16 cellular contexts compared by ENCODE assay signal in the genomic region with DNA sequence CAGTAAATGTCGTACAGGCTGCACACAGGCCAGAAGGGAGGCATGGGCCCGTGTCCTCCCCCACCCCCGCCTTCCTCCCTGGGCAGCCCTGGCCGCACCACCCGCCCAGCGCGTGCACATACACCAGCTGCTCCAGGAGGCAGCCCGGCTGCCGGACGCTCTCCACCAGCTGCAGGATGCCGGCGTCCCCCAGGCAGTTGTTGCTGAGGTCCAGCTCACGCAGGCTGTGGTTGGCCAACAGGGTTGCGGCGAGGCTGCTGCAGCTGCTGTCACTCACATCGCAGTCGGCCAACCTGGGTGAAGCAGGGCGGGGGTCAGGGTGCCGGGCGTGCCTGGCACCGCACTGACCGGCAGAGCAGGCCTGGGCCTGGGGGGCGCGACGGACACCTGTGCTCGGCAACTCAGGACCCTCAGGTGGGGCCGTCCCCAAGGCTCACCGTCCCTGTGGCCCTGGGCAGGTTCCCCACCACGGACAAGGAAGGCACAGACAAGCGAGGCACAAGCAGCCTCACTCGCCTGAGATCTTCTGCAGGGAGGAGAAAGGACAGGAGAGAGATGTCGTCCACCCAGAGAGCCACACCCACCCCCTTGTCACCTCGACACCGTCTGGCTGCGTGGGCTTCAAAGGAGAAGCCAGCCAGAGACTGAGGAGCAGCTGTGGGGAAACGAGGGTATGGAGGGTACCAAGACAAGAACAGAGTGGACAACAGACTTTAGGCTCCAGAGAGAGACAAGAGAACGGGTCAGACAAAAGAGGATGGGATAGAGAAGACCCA. TPM values are rescaled to one million over a fixed set of nuclear protein-coding genes. Genes with fewer than 3 reads are reported as not detected.
DNase-seq lines count a peak whose midpoint lies in the region; ATAC-seq and TF ChIP-seq lines count a peak whose summit lies in the region.
"Had no signal": no experiment of that assay in that cellular context is flagged by ENCODE, and none has a peak within 500 bp of the region (broad histone marks: within the 10 kb centered on the region; RNA-seq: fewer than 3 reads in every experiment).

No MANE protein-coding gene starts in this region.

- no peaks in the 10 kb centered on the region for H3K4me1 Mint-ChIP-seq in Caco-2 (ENCODE audit: low read depth, unreplicated experiment)
- peaks cover 4% of the 10 kb centered on the region for H3K4me1 Mint-ChIP-seq in activated naive CD4-positive, alpha-beta T cell treated with anti-CD3 and anti-CD28 coated beads for 36 hours (ENCODE audit: low read depth)

- H3K23ac ChIP-seq in trophoblast cell (ENCODE audit: low read length): no peak overlapping the region

- no peak for TF ChIP-seq CTCF in Caco-2 (IDR thresholded peaks at IDR 0.05; ENCODE audit: insufficient read depth in 1 of 2, low read depth in 1 of 2, low read length in 1 of 2, severe bottlenecking in 1 of 2, unreplicated experiment in 1 of 2)

- POLR2A ChIA-PET in Caco-2 (lab: Charles Lee): no interaction called here

- H3K4me1 ChIP-seq in Caco-2 (no peaks in the 10 kb centered on the region), trophoblast cell (ENCODE audit: control insufficient read depth in 1 of 2, insufficient read depth in 2 of 2, low read length in 2 of 2) (no peaks in the 10 kb centered on the region)
- H3K4me1 ChIP-seq: breast epithelium had no signal

- H3K9me3 ChIP-seq in Caco-2 (no peaks in the 10 kb centered on the region), trophoblast cell (ENCODE audit: insufficient read depth, low read depth, low read length) (peaks cover 14% of the 10 kb centered on the region)
- H3K9me3 ChIP-seq: breast epithelium had no signal

- H2BK120ac ChIP-seq in trophoblast cell (ENCODE audit: insufficient read depth, low read length, poor library complexity): no peak overlapping the region

- H4K8ac ChIP-seq in trophoblast cell (ENCODE audit: low read depth, low read length): no peak overlapping the region

- no peak overlapping the region for H3K4me3 Mint-ChIP-seq in Caco-2 (ENCODE audit: unreplicated experiment)
- no peak overlapping the region for H3K4me3 Mint-ChIP-seq in activated naive CD4-positive, alpha-beta T cell treated with anti-CD3 and anti-CD28 coated beads for 36 hours

- BruUV-seq in Caco-2 (replicated peaks; lab: Mats Ljungman, UMichigan): no TSS peak

- H3K4me2 ChIP-seq in trophoblast cell (ENCODE audit: low read length): no peak overlapping the region

- intact Hi-C loops in Caco-2 (cut with micrococcal nuclease; ENCODE audit: unreplicated experiment): no loop called here
- intact Hi-C loops in activated naive CD4-positive, alpha-beta T cell treated with anti-CD3 and anti-CD28 coated beads for 36 hours (cut with micrococcal nuclease): no loop called here

- H3K79me2 ChIP-seq in trophoblast cell (ENCODE audit: control insufficient read depth, insufficient read depth, low read length, poor library complexity): no peaks in the 10 kb centered on the region

- H3K27ac Mint-ChIP-seq in Caco-2 (ENCODE audit: unreplicated experiment): peak overlapping the region; percentile 71
- H3K27ac Mint-ChIP-seq in activated naive CD4-positive, alpha-beta T cell treated with anti-CD3 and anti-CD28 coated beads for 36 hours: no peak overlapping the region
- H3K27ac Mint-ChIP-seq: activated T-helper 2 cell treated with anti-CD3 and anti-CD28 coated beads, Interferon-gamma antibody, Interleukin-2, Interleukin-4, amounts not matched to agents 10 μg/mL and 5 μg/mL and 100 μg/mL, durations not matched to agents 14 hours and 24 hours and 36 hours had no signal

- no peak overlapping the region for H4K12ac ChIP-seq in trophoblast cell (ENCODE audit: low read depth, low read length)

- no peak overlapping the region for H3K9ac ChIP-seq in trophoblast cell (ENCODE audit: low read length)

- H4K91ac ChIP-seq in trophoblast cell (ENCODE audit: low read depth, low read length): no peak overlapping the region

- whole genome bisulfite sequencing in trophoblast cell (ENCODE audit: extremely low coverage, insufficient coverage, insufficient read length): no CpG with 5 or more reads among the region's 37 CpGs

- ATAC-seq in HG02623 (IDR thresholded peaks at IDR 0.05; ENCODE audit: unreplicated experiment): no peak

- no peak overlapping the region for H2BK12ac ChIP-seq in trophoblast cell (ENCODE audit: low read length)

- CTCF ChIA-PET in Caco-2 (lab: Charles Lee): no interaction called here
- CTCF ChIA-PET in activated naive CD4-positive, alpha-beta T cell treated with anti-CD3 and anti-CD28 coated beads for 36 hours (lab: Charles Lee): no interaction called here

- H3K27ac ChIP-seq in trophoblast cell (ENCODE audit: low read depth, low read length): no peak overlapping the region
- H3K27ac ChIP-seq: breast epithelium had no signal

- no peak for DNase-seq in Caco-2
- peak; percentile 51 for DNase-seq in foreskin melanocyte
- DNase-seq in trophoblast cell: no peak
- DNase-seq in NCI-H1092 treated with DMSO at 0.1 percent for 48 hours (lab: John Stamatoyannopoulos, UW): no peak
- no peak for DNase-seq in NCI-H510A treated with DMSO at 0.1 percent for 48 hours (lab: John Stamatoyannopoulos, UW)
- no peak for DNase-seq in activated naive CD4-positive, alpha-beta T cell treated with anti-CD3 and anti-CD28 coated beads for 36 hours
- DNase-seq: activated CD4-positive, alpha-beta T cell treated with anti-CD3 and anti-CD28 coated beads for 48 hours; GF-D8; stimulated activated CD4-positive, alpha-beta T cell treated with anti-CD3 and anti-CD28 coated beads, Interleukin-4, amount 100 ng/mL, for 1 hour; stimulated activated naive CD4-positive, alpha-beta T cell; T-helper 1 cell had no signal

- H3K36me3 ChIP-seq in Caco-2 (ENCODE audit: control insufficient read depth, insufficient read depth, low read length) (peaks cover 7% of the 10 kb centered on the region), trophoblast cell (ENCODE audit: control insufficient read depth in 1 of 2, insufficient read depth in 2 of 2, low read length in 2 of 2) (peaks cover 74 to 79% of the 10 kb centered on the region in 2 experiments)

- no peak overlapping the region for H2BK5ac ChIP-seq in trophoblast cell (ENCODE audit: low read depth, low read length, poor library complexity)

- no peak overlapping the region for H3K14ac ChIP-seq in trophoblast cell (ENCODE audit: low read length)

- H2AK5ac ChIP-seq in trophoblast cell (ENCODE audit: low read length): no peak overlapping the region

- H3K79me1 ChIP-seq in trophoblast cell (ENCODE audit: low read length): no peaks in the 10 kb centered on the region

- H3K4me3 ChIP-seq in Caco-2 (ENCODE audit: low read depth, low read length) (no peak overlapping the region), trophoblast cell (ENCODE audit: low read depth, low read length) (no peak overlapping the region)
- H3K4me3 ChIP-seq: breast epithelium, lung had no signal

- H3K9me3 Mint-ChIP-seq in Caco-2 (ENCODE audit: unreplicated experiment): no peaks in the 10 kb centered on the region
- no peaks in the 10 kb centered on the region for H3K9me3 Mint-ChIP-seq in activated naive CD4-positive, alpha-beta T cell treated with anti-CD3 and anti-CD28 coated beads for 36 hours
- H3K9me3 Mint-ChIP-seq: activated T-helper 2 cell treated with anti-CD3 and anti-CD28 coated beads, Interferon-gamma antibody, Interleukin-2, Interleukin-4, amounts not matched to agents 10 μg/mL and 5 μg/mL and 100 μg/mL, durations not matched to agents 14 hours and 24 hours and 36 hours had no signal

- no peak overlapping the region for H2AFZ ChIP-seq in trophoblast cell (ENCODE audit: insufficient read depth, low read length, poor library complexity)

- peaks cover 88% of the 10 kb centered on the region for H3K36me3 Mint-ChIP-seq in Caco-2 (ENCODE audit: insufficient read depth, unreplicated experiment)
- H3K36me3 Mint-ChIP-seq in activated naive CD4-positive, alpha-beta T cell treated with anti-CD3 and anti-CD28 coated beads for 36 hours (ENCODE audit: low read depth): peaks cover 30% of the 10 kb centered on the region

- H3K4ac ChIP-seq in trophoblast cell (ENCODE audit: low read depth, low read length): no peak overlapping the region

- peak overlapping the region; percentile 12 for H3K18ac ChIP-seq in trophoblast cell (ENCODE audit: low read length)

- no peaks in the 10 kb centered on the region for H3K27me3 Mint-ChIP-seq in Caco-2 (ENCODE audit: insufficient read depth, unreplicated experiment)
- H3K27me3 Mint-ChIP-seq in activated naive CD4-positive, alpha-beta T cell treated with anti-CD3 and anti-CD28 coated beads for 36 hours (ENCODE audit: low read depth): no peaks in the 10 kb centered on the region

- H3K27me3 ChIP-seq in Caco-2 (replicated peaks; ENCODE audit: control insufficient read depth, insufficient read depth, low read length) (no peaks in the 10 kb centered on the region), trophoblast cell (ENCODE audit: insufficient read depth, low read length) (no peaks in the 10 kb centered on the region)
- H3K27me3 ChIP-seq: breast epithelium had no signal

TF ChIP-seq in PFSK-1, 5 proteins besides CTCF, POLR2A, EP300 and RAD21:
- TF ChIP-seq POLR2AphosphoS5 (IDR thresholded peaks at IDR 0.05; ENCODE audit: low read depth, low read length) (no peak), FOXP2 (optimal IDR thresholded peaks at IDR 0.05; ENCODE audit: borderline replicate concordance, extremely low read depth, extremely low read length, insufficient read depth) (peak; percentile 13)

RNA-seq across cellular contexts. Expression of gene RNH1, which starts 12.1 kb away (rescaled TPM):
- 134 and 136 TPM in 2 replicates for total RNA-seq in Caco-2 (2022)
- 635 TPM for polyA plus RNA-seq in PFSK-1 (2012; ENCODE audit: insufficient read length, low read depth)
- polyA plus RNA-seq in trophoblast cell (2013): 79.1 and 82.8 TPM in 2 replicates
- total RNA-seq in activated naive CD4-positive, alpha-beta T cell treated with anti-CD3 and anti-CD28 coated beads for 36 hours: 100 to 1,000 TPM; 101 to 102 TPM

RNA-seq across cellular contexts. Expression of gene HRAS, which starts 40.4 kb away (rescaled TPM):
- 60.2 and 69.0 TPM in 2 replicates for total RNA-seq in Caco-2 (2022)
- 198 TPM for polyA plus RNA-seq in PFSK-1 (2012; ENCODE audit: insufficient read length, low read depth)
- polyA plus RNA-seq in trophoblast cell (2013): 39.2 and 40.8 TPM in 2 replicates
- total RNA-seq in activated naive CD4-positive, alpha-beta T cell treated with anti-CD3 and anti-CD28 coated beads for 36 hours: 10 to 100 TPM; 22.0 to 25.8 TPM

RNA-seq across cellular contexts. Expression of gene LRRC56, which starts 42.4 kb away (rescaled TPM):
- total RNA-seq in Caco-2 (2022): 4.3 and 4.4 TPM in 2 replicates
- polyA plus RNA-seq in PFSK-1 (2012; ENCODE audit: insufficient read length, low read depth): 2.3 TPM
- polyA plus RNA-seq in trophoblast cell (2013): 0.22 and 0.40 TPM in 2 replicates
- total RNA-seq in activated naive CD4-positive, alpha-beta T cell treated with anti-CD3 and anti-CD28 coated beads for 36 hours: 1 to 10 TPM; 1.0 to 1.3 TPM

RNA-seq across cellular contexts. Expression of gene PTDSS2, which starts 44.9 kb away (rescaled TPM):
- total RNA-seq in Caco-2 (2022): 40.6 and 44.3 TPM in 2 replicates
- 75.5 TPM for polyA plus RNA-seq in PFSK-1 (2012; ENCODE audit: insufficient read length, low read depth)
- polyA plus RNA-seq in trophoblast cell (2013): 27.0 and 28.6 TPM in 2 replicates
- total RNA-seq in activated naive CD4-positive, alpha-beta T cell treated with anti-CD3 and anti-CD28 coated beads for 36 hours: 10 to 100 TPM; 12.1 to 15.0 TPM

RNA-seq across cellular contexts. Expression of gene ANO9, which starts 53.1 kb away (rescaled TPM):
- 85.5 and 92.6 TPM in 2 replicates for total RNA-seq in Caco-2 (2022)
- 0.39 TPM for polyA plus RNA-seq in PFSK-1 (2012; ENCODE audit: insufficient read length, low read depth)
- 16.3 and 16.5 TPM in 2 replicates for polyA plus RNA-seq in trophoblast cell (2013)
- 10 to 100 TPM; 28.9 to 31.0 TPM for total RNA-seq in activated naive CD4-positive, alpha-beta T cell treated with anti-CD3 and anti-CD28 coated beads for 36 hours
